Comparison of ENCODE assay signal across 8 cellular contexts in genomic region chr6:129498950-129499870, GRCh38.
DNase-seq lines count a peak whose midpoint lies in the region; ATAC-seq and TF ChIP-seq lines count a peak whose summit lies in the region.

No MANE protein-coding gene starts in this region.

- H3K9me3 Mint-ChIP-seq in activated naive CD8-positive, alpha-beta T cell (ENCODE audit: low read depth) = no peaks in the 10 kb centered on the region

- peaks cover 66% of the 10 kb centered on the region for H3K4me1 Mint-ChIP-seq in activated naive CD8-positive, alpha-beta T cell (ENCODE audit: low read depth)

- peak overlapping the region; percentile 94 for H3K27ac Mint-ChIP-seq in activated naive CD8-positive, alpha-beta T cell

- no peaks in the 10 kb centered on the region for H3K36me3 Mint-ChIP-seq in activated naive CD8-positive, alpha-beta T cell

- DNase-seq in CD1c-positive myeloid dendritic cell (ENCODE audit: extremely low spot score) (peak; percentile 62), NCI-H345 (lab: John Stamatoyannopoulos, UW) (peak; percentile 35), Right ventricle myocardium superior (no peak), sciatic nerve (ENCODE audit: low spot score) (no peak), posterior vena cava (ENCODE audit: low spot score) (no peak)

- intact Hi-C loops in Right ventricle myocardium superior (cut with DNase I) (loop anchor here (5.0 kb wide), 1 partner anchor 78 kb away; no protein-coding TSS in a partner anchor), sciatic nerve (cut with DNase I) (loop anchor here (10.0 kb wide), 1 partner anchor 66 kb away; no protein-coding TSS in a partner anchor), posterior vena cava (cut with DNase I) (no loop called here)

- peak overlapping the region; percentile 80 for H3K4me3 Mint-ChIP-seq in activated naive CD8-positive, alpha-beta T cell

- H3K27me3 Mint-ChIP-seq in activated naive CD8-positive, alpha-beta T cell = no peaks in the 10 kb centered on the region

- no peak for TF ChIP-seq POLR2A in GM18505 (IDR thresholded peaks at IDR 0.05; ENCODE audit: borderline replicate concordance, extremely low read depth, insufficient read depth, insufficient read length)

- ATAC-seq in GM18505 (IDR thresholded peaks at IDR 0.05; ENCODE audit: unreplicated experiment) (peak; percentile 72), HG02943 (IDR thresholded peaks at IDR 0.05; ENCODE audit: low read depth, unreplicated experiment) (peak; percentile 74), Right ventricle myocardium superior (ENCODE audit: poor library complexity) (peak; percentile 54), sciatic nerve (peak; percentile 73)

Comparison
In these comparisons a context has a peak if more than half of its experiments do, and no peak if none do; other contexts are left out.
1. DNase-seq: peak in CD1c-positive myeloid dendritic cell (single experiment) and NCI-H345 (single experiment); none in Right ventricle myocardium superior (single experiment), sciatic nerve (single experiment) and posterior vena cava (single experiment).
2. intact Hi-C loops: an anchor here in Right ventricle myocardium superior (5.0 kb wide) and sciatic nerve (10.0 kb wide); none called in posterior vena cava.
3. Peak in every context shown above with its lines, with median percentiles within 50 percentile points of each other: ATAC-seq.